In genomic region chr10:566241-566885, GRCh38 we compare ENCODE assay signal across 16 cellular contexts.
"Had no signal": no experiment of that assay in that cellular context is flagged by ENCODE, and none has a peak within 500 bp of the region (broad histone marks: within the 10 kb centered on the region; RNA-seq: fewer than 3 reads in every experiment).

No MANE protein-coding gene starts in this region.

- H3K36me3 ChIP-seq: esophagus muscularis mucosa, gastrocnemius medialis, thoracic aorta, upper lobe of right lung had no signal

- H3K4me1 ChIP-seq: upper lobe of right lung had no signal

- DNase-seq: activated T-cell treated with anti-CD3 and anti-CD28 coated beads, Interleukin-2, amount 50 U/mL, for 1 hour; aorta; caudate nucleus; effector memory CD8-positive, alpha-beta T cell; gastrocnemius medialis; islet precursor cell; left cardiac atrium; mucosa of descending colon; nucleus accumbens; retina; stimulated activated CD4-positive, alpha-beta T cell treated with anti-CD3 and anti-CD28 coated beads, Interleukin-4, amount 100 ng/mL, for 24 hours; stimulated activated naive CD4-positive, alpha-beta T cell treated with Interleukin-2 at 50 U/mL for 16 hours; T-helper 9 cell; upper lobe of right lung had no signal

- H3K4me3 ChIP-seq: esophagus muscularis mucosa, gastrocnemius medialis, mucosa of descending colon, thoracic aorta, upper lobe of right lung had no signal

- H3K27ac ChIP-seq: esophagus muscularis mucosa, gastrocnemius medialis, thoracic aorta, upper lobe of right lung had no signal

- H3K27me3 ChIP-seq: esophagus muscularis mucosa, gastrocnemius medialis, upper lobe of right lung had no signal

- H3K9me3 ChIP-seq: gastrocnemius medialis, thoracic aorta, upper lobe of right lung had no signal
